Comparison of ENCODE assay signal across 10 cellular contexts in the genomic region with DNA sequence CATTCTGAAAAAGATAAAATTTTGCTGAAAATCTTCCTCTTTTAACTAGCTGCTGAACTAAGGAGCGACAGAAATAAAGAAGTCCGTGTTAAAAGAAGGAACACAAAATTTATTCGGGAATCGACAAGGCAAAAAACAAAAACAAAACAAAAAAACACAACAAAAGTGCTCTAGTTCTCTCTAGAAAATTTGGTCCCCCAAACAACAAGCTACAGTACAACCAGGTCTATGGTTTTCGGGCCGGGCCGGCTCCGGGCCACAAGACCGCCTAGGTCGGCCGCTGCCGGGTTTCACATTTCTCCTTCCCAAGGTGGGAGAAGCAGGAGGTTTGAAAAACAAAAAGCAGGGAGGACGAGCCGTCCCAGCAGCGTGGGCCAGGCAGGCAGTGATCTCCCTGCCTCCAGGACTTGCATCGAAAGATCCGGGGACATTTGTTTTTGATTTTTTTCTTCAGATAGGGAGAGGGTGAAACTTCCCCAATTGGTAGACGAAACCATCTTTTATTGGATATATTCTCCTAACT. TPM values are rescaled to one million over a fixed set of nuclear protein-coding genes. Genes with fewer than 3 reads are reported as not detected.
DNase-seq lines count a peak whose midpoint lies in the region; ATAC-seq, FAIRE-seq and TF ChIP-seq lines count a peak whose summit lies in the region.
"Had no signal": no experiment of that assay in that cellular context is flagged by ENCODE, and none has a peak within 500 bp of the region (broad histone marks: within the 10 kb centered on the region; RNA-seq: fewer than 3 reads in every experiment).

No MANE protein-coding gene starts in this region.

- DNase-seq in CD14-positive monocyte (ENCODE audit: low spot score) (no peak), HFFc6 (no peak), coronary artery (ENCODE audit: low spot score) (peak; percentile 45), natural killer cell (no peak), medulla oblongata (ENCODE audit: extremely low spot score) (no peak), D721Med (ENCODE audit: insufficient read length, low spot score) (no peak), UCSD-AML1 (lab: John Stamatoyannopoulos, UW; ENCODE audit: unreplicated experiment) (no peak), G401 (ENCODE audit: low spot score) (no peak)
- DNase-seq: left ventricle myocardium superior, NCI-H2227 treated with DMSO at 0.1 percent for 48 hours had no signal

- peaks cover 44% of the 10 kb centered on the region for H3K4me1 Mint-ChIP-seq in CD14-positive monocyte
- H3K4me1 Mint-ChIP-seq in HFFc6 (ENCODE audit: low read depth), result peaks cover 18% of the 10 kb centered on the region; the same call in 1 of the 2 replicates
- peaks cover 19 to 33% of the 10 kb centered on the region in 2 donors for H3K4me1 Mint-ChIP-seq in natural killer cell

- H3K27ac Mint-ChIP-seq in CD14-positive monocyte (peak overlapping the region in 1 of 7 donors; percentile 46), HFFc6 (no peak overlapping the region), natural killer cell (no peak overlapping the region)

- TF ChIP-seq CTCF in CD14-positive monocyte (IDR thresholded peaks at IDR 0.05) (no peak), HFFc6 (IDR thresholded peaks at IDR 0.05) (no peak), coronary artery (IDR thresholded peaks at IDR 0.05) (no peak), natural killer cell (IDR thresholded peaks at IDR 0.05) (no peak), D721Med (IDR thresholded peaks at IDR 0.05; ENCODE audit: insufficient read depth, missing control alignments) (no peak)

- no peak overlapping the region for H3K27ac ChIP-seq in coronary artery

- peaks cover 91 to 99% (median 94%) of the 10 kb centered on the region in 3 donors for H3K27me3 Mint-ChIP-seq in CD14-positive monocyte (ENCODE audit: low read depth in 3 of 3)
- peaks cover 51% of the 10 kb centered on the region for H3K27me3 Mint-ChIP-seq in HFFc6 (ENCODE audit: insufficient read depth)
- peaks cover 71 to 74% of the 10 kb centered on the region in 2 donors for H3K27me3 Mint-ChIP-seq in natural killer cell (ENCODE audit: low read depth in 2 of 2)

- H3K4me3 Mint-ChIP-seq in CD14-positive monocyte (peak overlapping the region; percentile 67 to 97), HFFc6 (peak overlapping the region; percentile 15; the same call in 1 of the 2 replicates), natural killer cell (peak overlapping the region; percentile 79)

- peak overlapping the region; percentile 9 for H3K4me3 ChIP-seq in coronary artery

- H3K36me3 Mint-ChIP-seq in CD14-positive monocyte (peaks cover 9 to 25% of the 10 kb centered on the region in 2 donors), HFFc6 (ENCODE audit: low read depth) (peaks cover 10% of the 10 kb centered on the region; the same call in 1 of the 2 replicates), natural killer cell (no peaks in the 10 kb centered on the region)

- in situ Hi-C loops in G401 (cut with HindIII; ENCODE audit: low sequenced_read_pairs), result no loop called here

- FAIRE-seq in D721Med (lab: Jason Lieb, UNC), result no peak

- intact Hi-C loops in CD14-positive monocyte (cut with micrococcal nuclease), result loop anchor here in 1 of 2 donors (5.0 kb wide), 1 partner anchor 383 kb away; no protein-coding TSS in a partner anchor
- intact Hi-C loops in natural killer cell (cut with micrococcal nuclease), result no loop called here

- no peak for ATAC-seq in natural killer cell
- ATAC-seq: left ventricle myocardium superior had no signal

- peaks cover 0 to 42% (median 31%) of the 10 kb centered on the region in 7 donors for H3K9me3 Mint-ChIP-seq in CD14-positive monocyte
- H3K9me3 Mint-ChIP-seq in HFFc6, result no peaks in the 10 kb centered on the region; the same call in 1 of the 2 replicates
- H3K9me3 Mint-ChIP-seq in natural killer cell, result no peaks in the 10 kb centered on the region

RNA-seq across cellular contexts. Expression of a gene that starts 2.7 kb away (rescaled TPM):
- polyA plus RNA-seq in CD14-positive monocyte, result not detected
- 1 to 10 TPM in 5 of 6 experiments, under 1 TPM in 1; 0.71 to 8.0 (median 7.0) TPM for total RNA-seq in HFFc6 (2021; fragmentation: NEBNext Ultra II Directional; extraction: Animal tissue kit (Norgen Biotek cat#: 25700))
- not detected for total RNA-seq in natural killer cell
- 0.06 TPM in 1 of 2 replicates, not detected in the other for total RNA-seq in G401 (2014; rRNA removed; shearing (Covaris generic))
- total RNA-seq: left ventricle myocardium superior had no signal

RNA-seq across cellular contexts. Expression of a gene that starts 2.8 kb away (rescaled TPM):
- not detected for polyA plus RNA-seq in CD14-positive monocyte
- total RNA-seq in HFFc6 (2021; fragmentation: NEBNext Ultra II Directional; extraction: Animal tissue kit (Norgen Biotek cat#: 25700)), result 1 to 10 TPM in 4 of 6 experiments, under 1 TPM in 2; 0.45 to 5.8 (median 4.6) TPM
- total RNA-seq in natural killer cell, result not detected
- total RNA-seq in G401 (2014; rRNA removed; shearing (Covaris generic)), result 1.2 TPM in 1 of 2 replicates, not detected in the other
- total RNA-seq: left ventricle myocardium superior had no signal

Comparison
In these comparisons a context has a peak if more than half of its experiments do, and no peak if none do; other contexts are left out.
1. H3K4me3 Mint-ChIP-seq: peak in every context shown above with its lines; median percentile 82 in CD14-positive monocyte; 79 in natural killer cell; 15 in HFFc6.